ENCODE assay signal across 12 cellular contexts in genomic region chr3:194271459-194272035, GRCh38.
DNase-seq lines count a peak whose midpoint lies in the region; ATAC-seq and TF ChIP-seq lines count a peak whose summit lies in the region.
"Had no signal": no experiment of that assay in that cellular context is flagged by ENCODE, and none has a peak within 500 bp of the region (broad histone marks: within the 10 kb centered on the region; RNA-seq: fewer than 3 reads in every experiment).

No MANE protein-coding gene starts in this region.

- H2BK5ac ChIP-seq in H9 (ENCODE audit: insufficient read length, low read length): no peak overlapping the region

- TF ChIP-seq CTCF in H9 (conservative IDR thresholded peaks at IDR 0.05) (no peak), astrocyte of the spinal cord (IDR thresholded peaks at IDR 0.05; ENCODE audit: low read depth, low read length) (no peak), right lobe of liver (IDR thresholded peaks at IDR 0.05) (no peak)

- no peak overlapping the region for H2BK12ac ChIP-seq in H9 (ENCODE audit: insufficient read length, low read depth, low read length)

- H3K56ac ChIP-seq in H9 (ENCODE audit: insufficient read length, low read depth, low read length): no peak overlapping the region

- ATAC-seq in right lobe of liver (no peak), left lobe of liver (no peak)
- ATAC-seq: CD8-positive, alpha-beta T cell had no signal

- H4K91ac ChIP-seq in H9 (ENCODE audit: insufficient read length, low read depth, low read length): no peak overlapping the region

- intact Hi-C loops in right lobe of liver (cut with DNase I): no loop called here

- H3K4me2 ChIP-seq in H9 (ENCODE audit: insufficient read depth, insufficient read length, low read length): no peak overlapping the region
- H3K4me2 ChIP-seq: KMS-11 had no signal

- H3K23me2 ChIP-seq in H9 (ENCODE audit: insufficient read length, low read depth, low read length, poor library complexity, severe bottlenecking): no peaks in the 10 kb centered on the region

- peak overlapping the region; percentile 25; the same call in 1 of the 2 replicates for H3K14ac ChIP-seq in H9 (ENCODE audit: insufficient read depth, low read length)

- no peak overlapping the region for H4K8ac ChIP-seq in H9 (replicated peaks; ENCODE audit: insufficient read length, low read depth, low read length)

- H3K4me1 Mint-ChIP-seq in H9: peaks cover 32 to 42% of the 10 kb centered on the region in 2 experiments

- H3K27ac ChIP-seq in H9 (ENCODE audit: insufficient read length, low read depth, low read length) (no peak overlapping the region), right lobe of liver (peak overlapping the region; percentile 87 to 96 (median 92)), skeletal muscle tissue (ENCODE audit: low read depth, low read length) (peak overlapping the region; percentile 88)
- H3K27ac ChIP-seq: KMS-11 had no signal

- no peak overlapping the region for H3K18ac ChIP-seq in H9 (ENCODE audit: insufficient read length, low read depth, low read length)

- in situ Hi-C loops in astrocyte of the spinal cord (cut with HindIII; ENCODE audit: low sequenced_read_pairs): no loop called here

- H2BK15ac ChIP-seq in H9 (ENCODE audit: low read depth, low read length): no peak overlapping the region

- no peak for TF ChIP-seq POLR2A in right lobe of liver (IDR thresholded peaks at IDR 0.05)

- H3K4me1 ChIP-seq in H9 (ENCODE audit: insufficient read depth, low read length) (no peaks in the 10 kb centered on the region), right lobe of liver (peaks cover 0 to 41% (median 23%) of the 10 kb centered on the region in 4 donors), skeletal muscle tissue (ENCODE audit: control insufficient read depth in 3 of 3, insufficient read depth in 3 of 3, low read length in 3 of 3) (peaks cover 29 to 44% (median 37%) of the 10 kb centered on the region in 3 donors)

- H3K9ac ChIP-seq in H9 (ENCODE audit: extremely low read depth, insufficient read length, low read length): no peak overlapping the region
- peak overlapping the region; percentile 66 to 83 (median 70) for H3K9ac ChIP-seq in skeletal muscle tissue (ENCODE audit: low read depth in 1 of 3, low read length in 3 of 3)
- H3K9ac ChIP-seq: KMS-11 had no signal

- H3K4ac ChIP-seq in H9 (ENCODE audit: low read depth, low read length): no peak overlapping the region

- H3K4me3 Mint-ChIP-seq in H9: no peak overlapping the region
- H3K4me3 Mint-ChIP-seq: CD8-positive, alpha-beta T cell had no signal

- H4K5ac ChIP-seq in H9 (ENCODE audit: insufficient read length, low read depth, low read length): no peak overlapping the region

- H3K36me3 ChIP-seq in right lobe of liver (no peaks in the 10 kb centered on the region), skeletal muscle tissue (ENCODE audit: control insufficient read depth in 3 of 3, insufficient read depth in 3 of 3, low read length in 3 of 3) (no peaks in the 10 kb centered on the region)

- H2BK120ac ChIP-seq in H9 (ENCODE audit: low read depth, low read length, poor library complexity, severe bottlenecking): no peak overlapping the region

- H3K36me3 Mint-ChIP-seq in H9 (ENCODE audit: insufficient read depth in 1 of 3, low read depth in 3 of 3): peaks cover 3 to 14% (median 8%) of the 10 kb centered on the region in 3 experiments
- H3K36me3 Mint-ChIP-seq: CD8-positive, alpha-beta T cell had no signal

- H4K20me1 ChIP-seq in H9 (ENCODE audit: control insufficient read depth, insufficient read depth, insufficient read length): no peaks in the 10 kb centered on the region

- no peaks in the 10 kb centered on the region for H3K79me2 ChIP-seq in H9 (ENCODE audit: insufficient read depth, low read length)

- no peak overlapping the region for H2AFZ ChIP-seq in H9 (ENCODE audit: low read length)

- H3T11ph ChIP-seq in H9 (ENCODE audit: low read length): no peak overlapping the region

- peaks cover 25% of the 10 kb centered on the region for H3K27me3 Mint-ChIP-seq in H9 (ENCODE audit: low read depth)

- H3K27me3 ChIP-seq in H9 (ENCODE audit: insufficient read depth, low read length): no peaks in the 10 kb centered on the region
- no peaks in the 10 kb centered on the region for H3K27me3 ChIP-seq in right lobe of liver
- no peaks in the 10 kb centered on the region for H3K27me3 ChIP-seq in skeletal muscle tissue (ENCODE audit: control insufficient read depth in 3 of 3, insufficient read depth in 3 of 3, low read length in 3 of 3)

- no CpG with 5 or more reads among the region's 15 CpGs for WGBS in H9 (ENCODE audit: extremely low coverage, insufficient read length, low lambda C conversion rate)
- WGBS in right lobe of liver (ENCODE audit: insufficient coverage, low coverage, low lambda C conversion rate, missing lambda C conversion rate): 68% methylated on average over 6 of the region's 15 CpGs

- H3K9me3 Mint-ChIP-seq in H9: peaks cover 10 to 15% of the 10 kb centered on the region in 2 experiments
- H3K9me3 Mint-ChIP-seq: CD8-positive, alpha-beta T cell had no signal

- DNase-seq in H9 (no peak), astrocyte of the spinal cord (ENCODE audit: low read depth, low spot score) (peak; percentile 14), right lobe of liver (no peak), HK-2 (ENCODE audit: unreplicated experiment) (no peak), left lobe of liver (ENCODE audit: low spot score) (no peak), NCI-H82 (lab: John Stamatoyannopoulos, UW) (no peak), NCI-H2196 (lab: John Stamatoyannopoulos, UW; ENCODE audit: unreplicated experiment) (no peak)
- DNase-seq: CD8-positive, alpha-beta T cell; cerebellar nuclear complex; NCI-H2081 treated with DMSO at 0.1 percent for 48 hours had no signal

- H3K27ac Mint-ChIP-seq in H9: no peak overlapping the region; a peak in 1 of 7 replicates
- H3K27ac Mint-ChIP-seq: CD8-positive, alpha-beta T cell had no signal

- no peak overlapping the region for H2AK5ac ChIP-seq in H9 (ENCODE audit: insufficient read length, low read length)

- no peaks in the 10 kb centered on the region for H3K9me3 ChIP-seq in H9 (ENCODE audit: control insufficient read depth, low read depth, low read length)
- H3K9me3 ChIP-seq in right lobe of liver: no peaks in the 10 kb centered on the region
- H3K9me3 ChIP-seq in skeletal muscle tissue (ENCODE audit: control insufficient read depth in 3 of 3, low read length in 3 of 3): no peaks in the 10 kb centered on the region

- H2BK20ac ChIP-seq in H9 (ENCODE audit: low read depth, low read length, poor library complexity, severe bottlenecking): no peak overlapping the region

- no peak overlapping the region for H3K23ac ChIP-seq in H9 (ENCODE audit: insufficient read length, low read depth, low read length)

- H3K4me3 ChIP-seq in astrocyte of the spinal cord (ENCODE audit: low read depth, low read length) (no peak overlapping the region), right lobe of liver (no peak overlapping the region), skeletal muscle tissue (ENCODE audit: low read length in 3 of 3) (peak overlapping the region in 1 of 3 donors; percentile 58)

- no peaks in the 10 kb centered on the region for H3K79me1 ChIP-seq in H9 (ENCODE audit: insufficient read depth, low read depth, low read length, poor library complexity, severe bottlenecking)
